In the genomic region with DNA sequence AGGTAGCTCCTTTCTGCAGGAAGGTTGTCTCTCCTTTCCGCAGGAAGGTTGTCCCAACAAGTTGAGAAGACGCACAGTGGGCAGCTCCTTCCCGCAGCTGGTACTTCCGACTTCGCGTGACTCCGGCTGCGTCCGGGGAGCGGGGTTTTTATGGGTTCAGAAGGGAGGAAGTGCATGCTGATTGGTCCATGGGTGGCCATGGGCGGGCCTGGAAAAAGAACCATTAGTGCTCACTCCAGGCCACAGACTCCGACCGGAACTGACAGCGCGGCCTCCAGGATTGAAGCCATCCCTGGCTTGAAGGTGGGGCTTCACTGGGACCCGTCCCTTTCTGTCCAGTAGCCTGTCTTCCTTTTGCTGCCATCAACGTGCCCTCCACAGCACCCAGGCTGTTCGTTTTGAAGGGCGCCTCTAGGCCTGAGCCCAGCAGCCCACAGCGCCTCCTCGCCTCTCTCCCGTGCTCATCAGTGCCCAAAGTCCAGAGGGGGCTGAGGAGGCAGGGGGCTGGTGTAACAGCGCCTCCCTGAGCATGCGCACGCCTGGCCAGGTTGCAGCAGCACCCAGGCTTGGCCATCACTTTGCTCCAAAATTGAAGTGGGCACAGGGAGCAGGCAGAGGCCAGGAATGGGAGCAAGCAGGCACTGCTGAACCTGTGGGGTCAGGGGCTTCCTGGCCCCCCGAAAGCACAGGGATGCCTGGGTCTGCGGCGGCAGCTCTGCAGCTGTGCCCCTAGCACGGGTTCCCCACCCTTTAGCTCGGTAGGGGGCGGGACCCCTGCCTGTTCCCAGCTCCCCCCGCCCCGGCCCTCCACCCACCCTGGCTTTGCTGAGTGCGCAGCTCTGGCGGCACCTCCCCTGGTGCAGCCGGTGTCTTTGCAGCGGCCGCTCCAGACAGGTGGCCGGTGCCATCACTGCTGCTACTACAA, we compare ENCODE assay signal across 25 cellular contexts.
DNase-seq lines count a peak whose midpoint lies in the region; ATAC-seq and FAIRE-seq lines count a peak whose summit lies in the region.
"Had no signal": no experiment of that assay in that cellular context is flagged by ENCODE, and none has a peak within 500 bp of the region (broad histone marks: within the 10 kb centered on the region; RNA-seq: fewer than 3 reads in every experiment).

No MANE protein-coding gene starts in this region.

- ATAC-seq in Right ventricle myocardium superior (ENCODE audit: poor library complexity): no peak
- no peak for ATAC-seq in left ventricle myocardium superior
- ATAC-seq in HG03460 (IDR thresholded peaks at IDR 0.05; ENCODE audit: unreplicated experiment): no peak
- ATAC-seq: effector memory CD8-positive, alpha-beta T cell had no signal

- intact Hi-C loops in Right ventricle myocardium superior (cut with DNase I): no loop called here
- intact Hi-C loops in left ventricle myocardium superior (cut with micrococcal nuclease): no loop called here

- peak; percentile 76 for FAIRE-seq in urothelium cell line (lab: Jason Lieb, UNC)

- DNase-seq in Right ventricle myocardium superior: peak; percentile 37
- no peak for DNase-seq in left ventricle myocardium superior
- DNase-seq in SHP77 (lab: John Stamatoyannopoulos, UW): peak; percentile 64 to 67
- peak; percentile 16 for DNase-seq in iPS-NIHi7 (ENCODE audit: extremely low spot score)
- peak; percentile 86 for DNase-seq in urothelium cell line (ENCODE audit: low spot score)
- no peak for DNase-seq in DMS79 treated with DMSO at 0.1 percent for 48 hours (lab: John Stamatoyannopoulos, UW)
- no peak for DNase-seq in NCI-H524 treated with DMSO at 0.1 percent for 48 hours (lab: John Stamatoyannopoulos, UW)
- DNase-seq: activated B cell treated with CpG ODN at 0.5 μM for 24 hours; activated CD4-positive, alpha-beta T cell treated with anti-CD3 and anti-CD28 coated beads, Interleukin-2, amount 10 ng/mL, durations not matched to agents 7 days and 5 days; activated naive CD4-positive, alpha-beta T cell treated with Interleukin-2 at 50 U/mL for 16 hours; central memory CD4-positive, alpha-beta T cell; cortex of kidney; effector memory CD8-positive, alpha-beta T cell; KG1; kidney glomerular epithelial cell; midbrain; naive B cell; NCI-H1436; NCI-H2081 treated with DMSO at 0.1 percent for 48 hours; NCI-H226; NCI-H69; sigmoid colon; stimulated activated CD4-positive, alpha-beta T cell treated with anti-CD3 and anti-CD28 coated beads, Interleukin-4, amount 100 ng/mL, for 24 hours; T-cell had no signal

Comparison
In these comparisons a context has a peak if more than half of its experiments do, and no peak if none do; other contexts are left out.
1. DNase-seq: peak in Right ventricle myocardium superior (single experiment), SHP77 (2 of 2), iPS-NIHi7 (single experiment) and urothelium cell line (single experiment); none in left ventricle myocardium superior (single experiment), DMS79 treated with DMSO at 0.1 percent for 48 hours (single experiment) and NCI-H524 treated with DMSO at 0.1 percent for 48 hours (single experiment).